In the genomic region with DNA sequence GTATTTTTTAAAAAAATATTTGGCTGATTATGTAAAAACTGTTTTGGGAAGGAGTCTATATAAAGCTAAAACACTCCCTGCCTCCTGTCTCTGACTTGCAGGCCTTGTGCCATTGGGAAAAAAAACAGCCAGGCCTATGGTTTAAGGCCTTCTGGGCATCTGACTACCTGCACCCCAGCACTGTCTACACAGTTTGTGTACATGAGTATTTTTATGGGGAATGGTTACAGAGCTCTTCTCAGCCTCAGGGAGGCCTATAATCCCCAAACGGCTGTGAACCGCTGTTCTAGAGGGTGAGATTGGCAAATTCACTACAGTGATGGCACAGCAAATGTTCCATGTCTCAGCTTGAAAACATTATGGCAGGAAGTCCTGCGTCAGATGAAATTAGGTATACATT, we compare ENCODE assay signal across 23 cellular contexts.
DNase-seq lines count a peak whose midpoint lies in the region; ATAC-seq and TF ChIP-seq lines count a peak whose summit lies in the region.
"Had no signal": no experiment of that assay in that cellular context is flagged by ENCODE, and none has a peak within 500 bp of the region (broad histone marks: within the 10 kb centered on the region; RNA-seq: fewer than 3 reads in every experiment).

No MANE protein-coding gene starts in this region.

- H3K9me2 ChIP-seq in hepatocyte (replicated peaks; ENCODE audit: insufficient read depth), result no peaks in the 10 kb centered on the region

- no peaks in the 10 kb centered on the region for H3K27me3 ChIP-seq in cardiac muscle cell
- H3K27me3 ChIP-seq in left ventricle myocardium inferior (ENCODE audit: low read depth), result no peaks in the 10 kb centered on the region
- no peaks in the 10 kb centered on the region for H3K27me3 ChIP-seq in hepatocyte
- H3K27me3 ChIP-seq: BLaER1 treated with 17β-estradiol and CSF1 and Interleukin-3, amounts not matched to agents 10 nM and 100 nM; Peyer's patch had no signal

- no peaks in the 10 kb centered on the region for H4K20me1 ChIP-seq in hepatocyte (ENCODE audit: insufficient read depth, poor library complexity, severe bottlenecking)
- H4K20me1 ChIP-seq: BLaER1 treated with 17β-estradiol and CSF1 and Interleukin-3, amounts not matched to agents 10 nM and 100 nM had no signal

- TF ChIP-seq CTCF in cardiac muscle cell (IDR thresholded peaks at IDR 0.05; ENCODE audit: low read depth, low read length) (no peak), left ventricle myocardium inferior (IDR thresholded peaks at IDR 0.05; ENCODE audit: borderline replicate concordance) (no peak), hepatocyte (IDR thresholded peaks at IDR 0.05; ENCODE audit: poor library complexity) (no peak), nephron progenitor cell (IDR thresholded peaks at IDR 0.05) (no peak)

- H3K27ac Mint-ChIP-seq in nephron progenitor cell, result peak overlapping the region; percentile 46

- peaks cover 8% of the 10 kb centered on the region for H3K4me1 ChIP-seq in cardiac muscle cell (ENCODE audit: low read depth)
- H3K4me1 ChIP-seq in left ventricle myocardium inferior, result peaks cover 6% of the 10 kb centered on the region
- H3K4me1 ChIP-seq in hepatocyte (ENCODE audit: insufficient read depth), result no peaks in the 10 kb centered on the region
- H3K4me1 ChIP-seq: BLaER1 treated with 17β-estradiol and CSF1 and Interleukin-3, amounts not matched to agents 10 nM and 100 nM; Peyer's patch had no signal

- H3K9me3 Mint-ChIP-seq in nephron progenitor cell, result peaks cover 27% of the 10 kb centered on the region

- no peak for ATAC-seq in HG03460 (IDR thresholded peaks at IDR 0.05; ENCODE audit: unreplicated experiment)

- no peaks in the 10 kb centered on the region for H3K36me3 ChIP-seq in cardiac muscle cell
- H3K36me3 ChIP-seq in left ventricle myocardium inferior, result no peaks in the 10 kb centered on the region
- H3K36me3 ChIP-seq in hepatocyte (replicated peaks; ENCODE audit: insufficient read depth, low read depth), result no peaks in the 10 kb centered on the region
- H3K36me3 ChIP-seq: BLaER1 treated with 17β-estradiol and CSF1 and Interleukin-3, amounts not matched to agents 10 nM and 100 nM; Peyer's patch had no signal

- H3K27me3 Mint-ChIP-seq in nephron progenitor cell (ENCODE audit: low read depth, poor library complexity), result no peaks in the 10 kb centered on the region

- H3K79me2 ChIP-seq in hepatocyte, result no peaks in the 10 kb centered on the region

- no peaks in the 10 kb centered on the region for H3K9me3 ChIP-seq in cardiac muscle cell (ENCODE audit: low read depth)
- H3K9me3 ChIP-seq in left ventricle myocardium inferior (replicated peaks), result no peaks in the 10 kb centered on the region
- no peaks in the 10 kb centered on the region for H3K9me3 ChIP-seq in hepatocyte (ENCODE audit: low read depth)
- H3K9me3 ChIP-seq: BLaER1 treated with 17β-estradiol and CSF1 and Interleukin-3, amounts not matched to agents 10 nM and 100 nM; Peyer's patch had no signal

- H3K27ac ChIP-seq in cardiac muscle cell (peak overlapping the region; percentile 48), left ventricle myocardium inferior (replicated peaks) (no peak overlapping the region), hepatocyte (peak overlapping the region; percentile 19)
- H3K27ac ChIP-seq: BLaER1 treated with 17β-estradiol and CSF1 and Interleukin-3, amounts not matched to agents 10 nM and 100 nM; KMS-11; Peyer's patch had no signal

- H2AFZ ChIP-seq in hepatocyte, result no peak overlapping the region

- DNase-seq in cardiac muscle cell (ENCODE audit: low read depth in 1 of 2, low spot score in 1 of 2) (no peak), left ventricle myocardium inferior (no peak), hepatocyte (ENCODE audit: low spot score) (no peak), nephron progenitor cell (no peak), head of caudate nucleus (no peak), MV-4-11 (lab: John Stamatoyannopoulos, UW) (no peak), activated gamma-delta T cell (lab: John Stamatoyannopoulos, UW) (no peak)
- DNase-seq: 8988T; Calu3; CD8-positive, alpha-beta memory T cell; DMS153; GOT3; HCEC 1CT; IMR-90; NCI-H1694; NCI-H2081; NCI-H2171; NCI-H524 treated with DMSO at 0.1 percent for 48 hours; NCI-H82; Peyer's patch had no signal

- H3K4me3 ChIP-seq in cardiac muscle cell, result no peak overlapping the region
- no peak overlapping the region for H3K4me3 ChIP-seq in left ventricle myocardium inferior
- no peak overlapping the region for H3K4me3 ChIP-seq in hepatocyte
- H3K4me3 ChIP-seq: BLaER1 treated with 17β-estradiol and CSF1 and Interleukin-3, amounts not matched to agents 10 nM and 100 nM; Peyer's patch had no signal

- no peak overlapping the region for H3K4me3 Mint-ChIP-seq in nephron progenitor cell
- H3K4me3 Mint-ChIP-seq: CD8-positive, alpha-beta memory T cell had no signal

- 51% methylated on average over 3 of the region's 3 CpGs for WGBS in hepatocyte (ENCODE audit: low lambda C conversion rate, missing lambda C conversion rate)

- peaks cover 31% of the 10 kb centered on the region for H3K4me1 Mint-ChIP-seq in nephron progenitor cell
- H3K4me1 Mint-ChIP-seq: CD8-positive, alpha-beta memory T cell had no signal

- peaks cover 23% of the 10 kb centered on the region for H3K36me3 Mint-ChIP-seq in nephron progenitor cell (ENCODE audit: low read depth)
- H3K36me3 Mint-ChIP-seq: CD8-positive, alpha-beta memory T cell had no signal

- H3K4me2 ChIP-seq in hepatocyte, result no peak overlapping the region
- H3K4me2 ChIP-seq: BLaER1 treated with 17β-estradiol and CSF1 and Interleukin-3, amounts not matched to agents 10 nM and 100 nM; KMS-11 had no signal

- intact Hi-C loops in left ventricle myocardium inferior (cut with micrococcal nuclease), result no loop called here
- intact Hi-C loops in head of caudate nucleus (cut with DNase I), result no loop called here
